ENCODE assay signal across 19 cellular contexts in genomic region chr12:48973531-48973930, GRCh38. TPM values are rescaled to one million over a fixed set of nuclear protein-coding genes. Genes with fewer than 3 reads are reported as not detected.
A peak's percentile ranks its signal among the peaks of the same experiment; 100 is the strongest.
DNase-seq lines count a peak whose midpoint lies in the region; ATAC-seq, FAIRE-seq and TF ChIP-seq lines count a peak whose summit lies in the region.
"Had no signal": no experiment of that assay in that cellular context is flagged by ENCODE, and none has a peak within 500 bp of the region (broad histone marks: within the 10 kb centered on the region; RNA-seq: fewer than 3 reads in every experiment).

No MANE protein-coding gene starts in this region.

- peaks cover 11% of the 10 kb centered on the region for H3K23me2 ChIP-seq in H1 (ENCODE audit: low read depth, low read length)

- peak overlapping the region in 1 of 4 experiments; percentile 9; a peak in 1 of 8 replicates for H3K4me3 ChIP-seq in H1 (ENCODE audit: extremely low read depth in 1 of 4, insufficient read depth in 2 of 4, low read depth in 3 of 4, low read length in 4 of 4)
- no peak overlapping the region for H3K4me3 ChIP-seq in testis
- H3K4me3 ChIP-seq: GM12878 had no signal

- H3K4me1 Mint-ChIP-seq in effector memory CD8-positive, alpha-beta T cell (ENCODE audit: low read depth in 2 of 2), result peaks cover 28 to 35% of the 10 kb centered on the region in 2 donors

- H3K4me1 ChIP-seq in H1 (replicated peaks in 1 of 4; ENCODE audit: control insufficient read depth in 3 of 4, insufficient read depth in 4 of 4, low read length in 3 of 4), result peaks cover 11 to 30% (median 26%) of the 10 kb centered on the region in 4 experiments
- peaks cover 15% of the 10 kb centered on the region for H3K4me1 ChIP-seq in testis

- no peak overlapping the region for H3K4ac ChIP-seq in H1 (replicated peaks; ENCODE audit: insufficient read length, low read depth, low read length)

- H3K27ac Mint-ChIP-seq in effector memory CD8-positive, alpha-beta T cell, result no peak overlapping the region
- H3K27ac Mint-ChIP-seq: H9, naive B cell had no signal

- peaks cover 32 to 41% of the 10 kb centered on the region in 2 donors for H3K27me3 Mint-ChIP-seq in effector memory CD8-positive, alpha-beta T cell

- TF ChIP-seq POLR2A in H1 (IDR thresholded peaks at IDR 0.05; ENCODE audit: control extremely low read depth in 1 of 2, low read depth in 2 of 2, low read length in 2 of 2), result no peak
- TF ChIP-seq POLR2A in testis (IDR thresholded peaks at IDR 0.05), result no peak

- H3K79me1 ChIP-seq in H1 (ENCODE audit: low read depth, low read length), result no peaks in the 10 kb centered on the region

- H3K79me2 ChIP-seq in H1 (ENCODE audit: control insufficient read depth in 1 of 2, insufficient read depth in 2 of 2, low read length in 2 of 2), result no peaks in the 10 kb centered on the region

- H2BK5ac ChIP-seq in H1 (ENCODE audit: low read depth, low read length), result no peak overlapping the region

- H3K14ac ChIP-seq in H1 (ENCODE audit: insufficient read length), result no peak overlapping the region

- H3K23ac ChIP-seq in H1 (ENCODE audit: insufficient read length), result no peak overlapping the region

- peak; percentile 76 for ATAC-seq in left ventricle myocardium superior
- no peak for ATAC-seq in effector memory CD8-positive, alpha-beta T cell (replicated peaks)
- ATAC-seq: foreskin keratinocyte had no signal

- no peak overlapping the region for H3K18ac ChIP-seq in H1 (ENCODE audit: extremely low read depth, low read length)

- peaks cover 20% of the 10 kb centered on the region for H3K36me3 Mint-ChIP-seq in effector memory CD8-positive, alpha-beta T cell (ENCODE audit: insufficient read depth)

- peaks cover 4 to 19% of the 10 kb centered on the region in 2 experiments for H4K20me1 ChIP-seq in H1 (replicated peaks in 1 of 2; ENCODE audit: control insufficient read depth in 1 of 2, insufficient read depth in 2 of 2, low read length in 2 of 2)

- no peak for TF ChIP-seq RAD21 in H1 (IDR thresholded peaks at IDR 0.05 in 1 of 2, conservative IDR thresholded peaks at IDR 0.05 in 1 of 2; ENCODE audit: low read depth in 2 of 2, low read length in 2 of 2)

- no peak overlapping the region for H3K9ac ChIP-seq in H1 (replicated peaks in 1 of 4; ENCODE audit: extremely low read depth in 1 of 4, low read depth in 3 of 4, low read length in 3 of 4)

- DNase-seq in GM13977 (ENCODE audit: low spot score) (peak; percentile 17), H1 (ENCODE audit: low read depth in 1 of 2, low spot score in 2 of 2) (no peak), left ventricle myocardium superior (peak; percentile 73), posterior vena cava (ENCODE audit: low spot score) (peak; percentile 93), testis (no peak), NCI-H1048 (lab: John Stamatoyannopoulos, UW) (no peak), retina (no peak)
- no peak for DNase-seq in effector memory CD8-positive, alpha-beta T cell
- DNase-seq: activated T-cell treated with anti-CD3 and anti-CD28 coated beads for 4 hours, foreskin keratinocyte, naive B cell, NCI-H2029 treated with DMSO at 0.1 percent for 48 hours, NCI-H524 treated with DMSO at 0.1 percent for 48 hours had no signal

- H2BK20ac ChIP-seq in H1 (ENCODE audit: low read length), result no peak overlapping the region

- H3K36me3 ChIP-seq in H1 (ENCODE audit: control insufficient read depth in 2 of 4, insufficient read depth in 4 of 4, low read length in 3 of 4) (no peaks in the 10 kb centered on the region; a peak in 1 of 8 replicates), testis (ENCODE audit: low read depth, missing control alignments) (no peaks in the 10 kb centered on the region)

- H4K8ac ChIP-seq in H1 (ENCODE audit: extremely low read depth, insufficient read depth, low read length), result no peak overlapping the region; the same call in 1 of the 2 replicates

- peak overlapping the region; percentile 29; the same call in 1 of the 2 replicates for H2BK15ac ChIP-seq in H1 (ENCODE audit: low read length)

- POLR2A ChIA-PET in H1 (lab: Charles Lee; ENCODE audit: partially characterized antibody), result interaction anchor here (0.6 to 2.3 kb wide), 6 partner anchors 11 to 154 kb away, joined by 3 to 5 read pairs (median 4); partner anchors contain the start of genes ARF3 and RND1

- H3K4me3 Mint-ChIP-seq in effector memory CD8-positive, alpha-beta T cell, result no peak overlapping the region
- H3K4me3 Mint-ChIP-seq: naive B cell had no signal

- no peak overlapping the region for H2AFZ ChIP-seq in H1 (ENCODE audit: low read length)

- H3K9me3 ChIP-seq in H1 (ENCODE audit: insufficient read depth in 2 of 2, low read depth in 1 of 2, low read length in 1 of 2), result no peaks in the 10 kb centered on the region
- H3K9me3 ChIP-seq in testis, result no peaks in the 10 kb centered on the region

- H2BK12ac ChIP-seq in H1 (ENCODE audit: low read depth, low read length), result no peak overlapping the region

- H4K91ac ChIP-seq in H1 (replicated peaks; ENCODE audit: insufficient read length, low read length), result no peak overlapping the region

- H3K27ac ChIP-seq in H1 (ENCODE audit: low read depth, low read length) (no peak overlapping the region), testis (no peak overlapping the region)
- H3K27ac ChIP-seq: foreskin keratinocyte had no signal

- no peak overlapping the region for H3K56ac ChIP-seq in H1 (replicated peaks; ENCODE audit: insufficient read length, low read depth, low read length)

- 20% methylated on average over 12 of the region's 12 CpGs; no CpG with 5 or more reads in 1 of the 2 experiments for WGBS in H1 (ENCODE audit: extremely low coverage in 1 of 2, insufficient coverage in 1 of 2, insufficient read length in 1 of 2, insufficient replicate concordance in 2 of 2, low coverage in 1 of 2, low lambda C conversion rate in 2 of 2, missing lambda C conversion rate in 1 of 2), 2 experiments
- 33 to 45% methylated on average over 12 of the region's 12 CpGs for WGBS in testis, 2 donors

- intact Hi-C loops in left ventricle myocardium superior (cut with micrococcal nuclease), result no loop called here
- intact Hi-C loops in posterior vena cava (cut with DNase I), result no loop called here
- intact Hi-C loops in testis (cut with DNase I; ENCODE audit: low total_unique reads), result no loop called here

- CTCF ChIA-PET in H1 (lab: Charles Lee; ENCODE audit: partially characterized antibody), result interaction anchor here (0.6 to 40.8 kb wide), 20 partner anchors 8 to 1058 kb away, joined by 3 to 1336 read pairs (median 4); partner anchors contain the start of genes ARF3, DDN, RHEBL1 and RND1

- TF ChIP-seq EP300 in H1 (IDR thresholded peaks at IDR 0.05; ENCODE audit: borderline replicate concordance in 1 of 2, low read depth in 2 of 2, low read length in 2 of 2), result no peak

- H3K4me2 ChIP-seq in H1 (ENCODE audit: insufficient read depth in 1 of 2, low read depth in 2 of 2, low read length in 2 of 2), result peak overlapping the region; percentile 5 to 41

- H3K27me3 ChIP-seq in H1 (replicated peaks in 1 of 4; ENCODE audit: control insufficient read depth in 3 of 4, extremely low read depth in 1 of 4, insufficient read depth in 3 of 4, low read length in 3 of 4), result peaks cover 69 to 98% (median 96%) of the 10 kb centered on the region in 4 experiments
- H3K27me3 ChIP-seq in testis, result no peaks in the 10 kb centered on the region

- no peak overlapping the region for H2AK5ac ChIP-seq in H1 (ENCODE audit: low read depth, low read length)

- TF ChIP-seq CTCF in GM13977 (IDR thresholded peaks at IDR 0.05; ENCODE audit: extremely low read depth, insufficient read depth, missing control alignments) (no peak), H1 (IDR thresholded peaks at IDR 0.05; ENCODE audit: control extremely low read depth in 1 of 3, insufficient read depth in 1 of 3, low read depth in 1 of 3, low read length in 3 of 3) (no peak), testis (IDR thresholded peaks at IDR 0.05) (no peak)

- FAIRE-seq in H1 (lab: Jason Lieb, UNC), result no peak
- FAIRE-seq: GM12878 had no signal

- H3K9me3 Mint-ChIP-seq in effector memory CD8-positive, alpha-beta T cell, result no peaks in the 10 kb centered on the region
- H3K9me3 Mint-ChIP-seq: naive B cell had no signal

- H2BK120ac ChIP-seq in H1 (replicated peaks; ENCODE audit: low read depth, low read length), result no peak overlapping the region

- in situ Hi-C loops in GM13977 (cut with MboI; ENCODE audit: low pct_unique_long_range_greater_than_20kb, low sequenced_read_pairs, unreplicated experiment), result no loop called here

- no peak overlapping the region for H4K5ac ChIP-seq in H1 (ENCODE audit: insufficient read length, low read depth, low read length)

RNA-seq across cellular contexts. Expression of gene WNT10B, which starts 2.0 kb away (rescaled TPM):
- 0.25 and 0.26 TPM in 2 replicates for total RNA-seq in H1 (2021; fragmentation: NEBNext Ultra II Directional; extraction: Animal tissue kit (Norgen Biotek cat#: 25700))
- polyA plus RNA-seq in H1 (2011; rRNA removed), result 1.8 and 1.9 TPM in 2 replicates
- 1.5 TPM for polyA plus RNA-seq in H1 (2011; cell fraction: cytosol; rRNA removed)
- polyA plus RNA-seq in H1 (2011; cell fraction: nucleus; rRNA removed), result 1.5 TPM
- polyA plus RNA-seq in H1 (2012, experiment 1 of 2), result 0.76 to 1.6 TPM (median 1.5 TPM) in 4 replicates
- 1.1 TPM for polyA plus RNA-seq in H1 (2012, experiment 2 of 2)
- 0.04 TPM for polyA plus RNA-seq in H1 (2013, experiment 1 of 2)
- polyA plus RNA-seq in H1 (2013, experiment 2 of 2), result 0.06 TPM
- 0.16 and 0.54 TPM in 2 replicates for polyA minus RNA-seq in H1 (2011; rRNA and poly(A)+ RNA removed)
- 1.6 TPM for polyA minus RNA-seq in H1 (2011; cell fraction: cytosol; rRNA and poly(A)+ RNA removed)
- polyA minus RNA-seq in H1 (2011; cell fraction: nucleus; rRNA and poly(A)+ RNA removed), result 0.30 TPM
- 0.17 TPM for total RNA-seq in left ventricle myocardium superior
- total RNA-seq in posterior vena cava, result 1 to 10 TPM in 1 of 2 donors, under 1 TPM in 1; 0.33 to 4.0 TPM
- total RNA-seq in testis, result 1 to 10 TPM; 1.1 to 3.1 TPM
- polyA plus RNA-seq in testis (ENCODE audit: insufficient read depth, low read depth, low replicate concordance), result 1.8 TPM

RNA-seq across cellular contexts. Expression of gene WNT1, which starts 4.6 kb away (rescaled TPM):
- not detected in 2 replicates for total RNA-seq in H1 (2021; fragmentation: NEBNext Ultra II Directional; extraction: Animal tissue kit (Norgen Biotek cat#: 25700))
- polyA plus RNA-seq in H1 (2011; rRNA removed) (not detected in 2 replicates), testis (ENCODE audit: insufficient read depth, low read depth, low replicate concordance) (0.62 TPM)
- not detected for polyA plus RNA-seq in H1 (2011; cell fraction: cytosol; rRNA removed)
- polyA plus RNA-seq in H1 (2011; cell fraction: nucleus; rRNA removed), result not detected
- not detected in 4 replicates for polyA plus RNA-seq in H1 (2012, experiment 1 of 2)
- not detected for polyA plus RNA-seq in H1 (2012, experiment 2 of 2)
- not detected for polyA plus RNA-seq in H1 (2013, experiment 1 of 2)
- polyA plus RNA-seq in H1 (2013, experiment 2 of 2), result not detected
- not detected in 2 replicates for polyA minus RNA-seq in H1 (2011; rRNA and poly(A)+ RNA removed)
- not detected for polyA minus RNA-seq in H1 (2011; cell fraction: cytosol; rRNA and poly(A)+ RNA removed)
- not detected for polyA minus RNA-seq in H1 (2011; cell fraction: nucleus; rRNA and poly(A)+ RNA removed)
- total RNA-seq in left ventricle myocardium superior (not detected), posterior vena cava (not detected), testis (1 to 10 TPM; 1.2 to 1.4 TPM)
- total RNA-seq: foreskin keratinocyte, GM12878, H9, HT1080, lung microvascular endothelial cell, MCF 10A, pulmonary artery endothelial cell had no signal
- polyA plus RNA-seq: foreskin keratinocyte, GM12878 had no signal

RNA-seq across cellular contexts. Expression of gene ARF3, which starts 16.2 kb away (rescaled TPM):
- 250 and 251 TPM in 2 replicates for total RNA-seq in H1 (2021; fragmentation: NEBNext Ultra II Directional; extraction: Animal tissue kit (Norgen Biotek cat#: 25700))
- 231 and 262 TPM in 2 replicates for polyA plus RNA-seq in H1 (2011; rRNA removed)
- 269 TPM for polyA plus RNA-seq in H1 (2011; cell fraction: cytosol; rRNA removed)
- polyA plus RNA-seq in H1 (2011; cell fraction: nucleus; rRNA removed), result 156 TPM
- polyA plus RNA-seq in H1 (2012, experiment 1 of 2), result 234 to 285 TPM (median 262 TPM) in 4 replicates
- polyA plus RNA-seq in H1 (2012, experiment 2 of 2), result 231 TPM
- 84.2 TPM for polyA plus RNA-seq in H1 (2013, experiment 1 of 2)
- polyA plus RNA-seq in H1 (2013, experiment 2 of 2), result 90.0 TPM
- polyA minus RNA-seq in H1 (2011; rRNA and poly(A)+ RNA removed), result 191 and 260 TPM in 2 replicates
- polyA minus RNA-seq in H1 (2011; cell fraction: cytosol; rRNA and poly(A)+ RNA removed), result 89.5 TPM
- 68.0 TPM for polyA minus RNA-seq in H1 (2011; cell fraction: nucleus; rRNA and poly(A)+ RNA removed)
- total RNA-seq in left ventricle myocardium superior, result 44.8 TPM
- 100 to 1,000 TPM; 127 to 130 TPM for total RNA-seq in posterior vena cava
- total RNA-seq in testis, result 10 to 100 TPM; 78.3 to 92.9 TPM
- polyA plus RNA-seq in testis (ENCODE audit: insufficient read depth, low read depth, low replicate concordance), result 134 TPM

RNA-seq across cellular contexts. Expression of gene DDN, which starts 25.6 kb away (rescaled TPM):
- total RNA-seq in H1 (2021; fragmentation: NEBNext Ultra II Directional; extraction: Animal tissue kit (Norgen Biotek cat#: 25700)), result 0.21 and 0.30 TPM in 2 replicates
- 0.14 and 0.20 TPM in 2 replicates for polyA plus RNA-seq in H1 (2011; rRNA removed)
- 0.23 TPM for polyA plus RNA-seq in H1 (2011; cell fraction: cytosol; rRNA removed)
- 0.26 TPM for polyA plus RNA-seq in H1 (2011; cell fraction: nucleus; rRNA removed)
- 0.19 to 0.25 TPM (median 0.23 TPM) in 3 of 4 replicates, not detected in the other for polyA plus RNA-seq in H1 (2012, experiment 1 of 2)
- polyA plus RNA-seq in H1 (2012, experiment 2 of 2), result 0.29 TPM
- 0.08 TPM for polyA plus RNA-seq in H1 (2013, experiment 1 of 2)
- 0.11 TPM for polyA plus RNA-seq in H1 (2013, experiment 2 of 2)
- 0.05 and 0.09 TPM in 2 replicates for polyA minus RNA-seq in H1 (2011; rRNA and poly(A)+ RNA removed)
- not detected for polyA minus RNA-seq in H1 (2011; cell fraction: cytosol; rRNA and poly(A)+ RNA removed)
- polyA minus RNA-seq in H1 (2011; cell fraction: nucleus; rRNA and poly(A)+ RNA removed), result 0.20 TPM
- 0.77 TPM for total RNA-seq in left ventricle myocardium superior
- not detected for total RNA-seq in posterior vena cava
- under 1 TPM; 0.31 to 0.55 TPM for total RNA-seq in testis
- polyA plus RNA-seq in testis (ENCODE audit: insufficient read depth, low read depth, low replicate concordance), result 0.96 TPM
- total RNA-seq: lung microvascular endothelial cell had no signal

RNA-seq across cellular contexts. Expression of gene PRKAG1, which starts 45.0 kb away (rescaled TPM):
- 36.3 and 38.6 TPM in 2 replicates for total RNA-seq in H1 (2021; fragmentation: NEBNext Ultra II Directional; extraction: Animal tissue kit (Norgen Biotek cat#: 25700))
- polyA plus RNA-seq in H1 (2011; rRNA removed) (32.3 and 57.5 TPM in 2 replicates), testis (ENCODE audit: insufficient read depth, low read depth, low replicate concordance) (80.7 TPM)
- polyA plus RNA-seq in H1 (2011; cell fraction: cytosol; rRNA removed), result 43.9 TPM
- polyA plus RNA-seq in H1 (2011; cell fraction: nucleus; rRNA removed), result 20.4 TPM
- polyA plus RNA-seq in H1 (2012, experiment 1 of 2), result 41.3 to 53.9 TPM (median 44.4 TPM) in 4 replicates
- 35.5 TPM for polyA plus RNA-seq in H1 (2012, experiment 2 of 2)
- 37.2 TPM for polyA plus RNA-seq in H1 (2013, experiment 1 of 2)
- 38.9 TPM for polyA plus RNA-seq in H1 (2013, experiment 2 of 2)
- 27.7 and 50.1 TPM in 2 replicates for polyA minus RNA-seq in H1 (2011; rRNA and poly(A)+ RNA removed)
- 17.1 TPM for polyA minus RNA-seq in H1 (2011; cell fraction: cytosol; rRNA and poly(A)+ RNA removed)
- polyA minus RNA-seq in H1 (2011; cell fraction: nucleus; rRNA and poly(A)+ RNA removed), result 14.7 TPM
- total RNA-seq in left ventricle myocardium superior (78.1 TPM), posterior vena cava (10 to 100 TPM; 52.2 to 57.3 TPM), testis (10 to 100 TPM; 52.7 to 59.6 TPM)

Comparison
In these comparisons a context has a peak if more than half of its experiments do, and no peak if none do; other contexts are left out.
1. DNase-seq: peak in GM13977 (single experiment), left ventricle myocardium superior (single experiment) and posterior vena cava (single experiment); none in H1 (0 of 2), testis (single experiment), NCI-H1048 (single experiment), retina (single experiment) and effector memory CD8-positive, alpha-beta T cell (0 of 3).